ENCODE assay signal across 8 cellular contexts in genomic region chr1:43453442-43454269, GRCh38. TPM values are rescaled to one million over a fixed set of nuclear protein-coding genes. Genes with fewer than 3 reads are reported as not detected.
DNase-seq lines count a peak whose midpoint lies in the region; ATAC-seq, FAIRE-seq and TF ChIP-seq lines count a peak whose summit lies in the region.

TSS of gene HYI (minus strand) at chr1:43453931. CDS start at chr1:43453793, 138 bp downstream.

- peaks cover 22% of the 10 kb centered on the region for H3K27me3 Mint-ChIP-seq in WTC11 (ENCODE audit: low read depth)

- H3K27ac ChIP-seq in A549 = peak within 1 kb of the TSS; percentile 83 to 91
- H3K27ac ChIP-seq in skin epidermis = peak within 1 kb of the TSS; percentile 16 to 94 (median 89)

- no peak; a peak in 1 of 5 replicates for TF ChIP-seq RAD21 in A549 (conservative IDR thresholded peaks at IDR 0.05 in 1 of 2, IDR thresholded peaks at IDR 0.05 in 1 of 2)

- peaks cover 40% of the 10 kb centered on the region for H3K36me3 Mint-ChIP-seq in WTC11

- H3K4me3 ChIP-seq in A549 (peak within 1 kb of the TSS; percentile 43), bronchial epithelial cell (ENCODE audit: low read depth, low read length) (peak within 1 kb of the TSS; percentile 54), skin epidermis (peak within 1 kb of the TSS; percentile 33 to 66 (median 53))

- 27% methylated on average over 23 of the region's 87 CpGs for WGBS in A549 (ENCODE audit: missing lambda C conversion rate)

- H3K27me3 ChIP-seq in bronchial epithelial cell (ENCODE audit: control insufficient read depth, insufficient read depth, low read length) = no peaks in the 10 kb centered on the region

- DNase-seq in A549 (ENCODE audit: low read depth in 1 of 2, low spot score in 1 of 2) (peak; percentile 49 to 76), GM19238 (ENCODE audit: insufficient read length, low spot score) (peak; percentile 63), NCI-H2029 treated with DMSO at 0.1 percent for 48 hours (lab: John Stamatoyannopoulos, UW) (peak; percentile 94), WTC11 (ENCODE audit: low spot score) (peak; percentile 88), bronchial epithelial cell (ENCODE audit: low read depth) (peak; percentile 82), iPS-NIHi7 (ENCODE audit: extremely low spot score) (peak; percentile 89), OCI-M2 (lab: John Stamatoyannopoulos, UW; ENCODE audit: unreplicated experiment) (no peak)

- H3K9me3 ChIP-seq in A549 = no peaks in the 10 kb centered on the region; the same call in 2 of the 3 replicates

- CTCF ChIA-PET in A549 (lab: Yijun Ruan, JAX) (interaction anchor here (0.6 to 1.9 kb wide), 3 partner anchors 39 to 230 kb away, joined by 3 to 6 read pairs (median 4); no protein-coding TSS in a partner anchor), WTC11 (lab: Charles Lee) (interaction anchor here (0.6 to 2.5 kb wide), 14 partner anchors 9 to 481 kb away, joined by 3 to 14 read pairs (median 4); partner anchors contain the start of genes C1orf210, CDC20 and PTPRF)

- TF ChIP-seq CTCF in A549 (IDR thresholded peaks at IDR 0.05) = no peak
- no peak for TF ChIP-seq CTCF in WTC11 (IDR thresholded peaks at IDR 0.05)
- TF ChIP-seq CTCF in bronchial epithelial cell (IDR thresholded peaks at IDR 0.05; ENCODE audit: insufficient read depth, low read length, severe bottlenecking) = no peak

- ATAC-seq in A549 (peak; percentile 58 to 79), WTC11 (peak; percentile 68)

- peaks cover 23% of the 10 kb centered on the region for H3K4me1 Mint-ChIP-seq in WTC11

- FAIRE-seq in A549 (lab: Jason Lieb, UNC) (no peak), bronchial epithelial cell (lab: Jason Lieb, UNC) (no peak)

- H3K36me3 ChIP-seq in bronchial epithelial cell (ENCODE audit: control insufficient read depth, insufficient read depth, low read length) = peaks cover 16% of the 10 kb centered on the region

- H3K27ac Mint-ChIP-seq in WTC11 = peak within 1 kb of the TSS; percentile 99

- peak within 1 kb of the TSS; percentile 88 for H3K4me3 Mint-ChIP-seq in WTC11

- POLR2A ChIA-PET in A549 (lab: Yijun Ruan, JAX) (interaction anchor here (0.6 to 1.5 kb wide), 4 partner anchors 13 to 208 kb away, joined by 3 to 4 read pairs (median 4); partner anchors contain the start of gene ELOVL1), WTC11 (lab: Charles Lee) (interaction anchor here (1.0 to 1.3 kb wide), 3 partner anchors 9 to 197 kb away, joined by 3 to 8 read pairs (median 4); no protein-coding TSS in a partner anchor)

- no peak for TF ChIP-seq EP300 in A549 (IDR thresholded peaks at IDR 0.05)

- peaks cover 10% of the 10 kb centered on the region; the same call in 1 of the 3 replicates for H3K4me1 ChIP-seq in A549

- H3K9me3 Mint-ChIP-seq in WTC11 = no peaks in the 10 kb centered on the region

- peak within 1 kb of the TSS; percentile 79 for H3K4me2 ChIP-seq in A549

- TF ChIP-seq POLR2A in A549 (IDR thresholded peaks at IDR 0.05; ENCODE audit: low read length) = peak; percentile 14; the same call in 1 of the 2 replicates

TF ChIP-seq in A549, 52 proteins besides CTCF, POLR2A, EP300 and RAD21:
- TF ChIP-seq E2F6 (IDR thresholded peaks at IDR 0.05; ENCODE audit: borderline replicate concordance, low read depth) = peak; percentile 19; the same call in 1 of the 2 replicates
- TF ChIP-seq JUN (IDR thresholded peaks at IDR 0.05) = peak in 1 of 2 experiments; percentile 48; a peak in 2 of 5 replicates
- TF ChIP-seq EHF (CRISPR knock-in tag; IDR thresholded peaks at IDR 0.05) = no peak
- peak; percentile 24 for TF ChIP-seq MAX (IDR thresholded peaks at IDR 0.05)
- TF ChIP-seq CEBPB (IDR thresholded peaks at IDR 0.05) = no peak
- no peak for TF ChIP-seq HOXB13 (CRISPR knock-in tag; IDR thresholded peaks at IDR 0.05; ENCODE audit: low read depth)

TF ChIP-seq in WTC11, 78 proteins besides CTCF, POLR2A, EP300 and RAD21 (continues in another document):
- TF ChIP-seq USF2 (CRISPR knock-in tag; IDR thresholded peaks at IDR 0.05) (peak; percentile 46), CREM (CRISPR knock-in tag; IDR thresholded peaks at IDR 0.05) (no peak), SOX15 (CRISPR knock-in tag; IDR thresholded peaks at IDR 0.05) (no peak), NR3C1 (CRISPR knock-in tag; conservative IDR thresholded peaks at IDR 0.05; ENCODE audit: low read depth) (no peak), GTF2I (CRISPR knock-in tag; conservative IDR thresholded peaks at IDR 0.05) (no peak), SMAD3 (CRISPR knock-in tag; IDR thresholded peaks at IDR 0.05; ENCODE audit: borderline replicate concordance) (no peak), ZBTB21 (CRISPR knock-in tag; IDR thresholded peaks at IDR 0.05; ENCODE audit: borderline replicate concordance) (no peak), E2F5 (CRISPR knock-in tag; IDR thresholded peaks at IDR 0.05) (peak; percentile 54; the same call in 1 of the 2 replicates), CBFB (CRISPR knock-in tag; IDR thresholded peaks at IDR 0.05; ENCODE audit: low read depth) (no peak), ELF4 (CRISPR knock-in tag; IDR thresholded peaks at IDR 0.05; ENCODE audit: low read depth) (no peak), TP53 (CRISPR knock-in tag; IDR thresholded peaks at IDR 0.05) (no peak), ZNF121 (CRISPR knock-in tag; IDR thresholded peaks at IDR 0.05) (no peak), FOXK1 (CRISPR knock-in tag; IDR thresholded peaks at IDR 0.05) (peak; percentile 70; the same call in 1 of the 2 replicates), NFE2L1 (CRISPR knock-in tag; IDR thresholded peaks at IDR 0.05) (no peak), ZNF425 (CRISPR knock-in tag; conservative IDR thresholded peaks at IDR 0.05) (no peak), AR (CRISPR knock-in tag; IDR thresholded peaks at IDR 0.05) (no peak)

RNA-seq across cellular contexts. Expression of gene HYI, which starts in this region (rescaled TPM):
- polyA plus RNA-seq in A549 (2011; rRNA removed) (6.6 and 7.2 TPM in 2 replicates), A549 (2017; fragmentation: RNase III; extraction: RNeasy Plus Mini Kit Qiagen cat#74134 plus additional on column Dnase treatment) (15.1 to 17.1 TPM (median 15.3 TPM) in 3 replicates)
- 18.8 and 19.0 TPM in 2 replicates for polyA plus RNA-seq in A549 (2012; cell fraction: cytosol; rRNA removed)
- 39.9 and 45.7 TPM in 2 replicates for polyA plus RNA-seq in A549 (2012; cell fraction: nucleus; rRNA removed)
- 5.4 and 5.8 TPM in 2 replicates for polyA minus RNA-seq in A549 (2011; rRNA and poly(A)+ RNA removed)
- total RNA-seq in WTC11 (2021) (23.2 to 24.5 TPM (median 24.2 TPM) in 3 replicates), bronchial epithelial cell (21.8 and 28.7 TPM in 2 replicates)

Comparison
In these comparisons a context has a peak if more than half of its experiments do, and no peak if none do; other contexts are left out.
1. Of the 8 proteins assayed by ChIP-seq in both WTC11 and A549: peak only in WTC11: HMGXB4 and USF2; only in A549: none; in both: MAX; in neither: 4; mixed calls (peak in some experiments, not most) for 1.